In the genomic region with DNA sequence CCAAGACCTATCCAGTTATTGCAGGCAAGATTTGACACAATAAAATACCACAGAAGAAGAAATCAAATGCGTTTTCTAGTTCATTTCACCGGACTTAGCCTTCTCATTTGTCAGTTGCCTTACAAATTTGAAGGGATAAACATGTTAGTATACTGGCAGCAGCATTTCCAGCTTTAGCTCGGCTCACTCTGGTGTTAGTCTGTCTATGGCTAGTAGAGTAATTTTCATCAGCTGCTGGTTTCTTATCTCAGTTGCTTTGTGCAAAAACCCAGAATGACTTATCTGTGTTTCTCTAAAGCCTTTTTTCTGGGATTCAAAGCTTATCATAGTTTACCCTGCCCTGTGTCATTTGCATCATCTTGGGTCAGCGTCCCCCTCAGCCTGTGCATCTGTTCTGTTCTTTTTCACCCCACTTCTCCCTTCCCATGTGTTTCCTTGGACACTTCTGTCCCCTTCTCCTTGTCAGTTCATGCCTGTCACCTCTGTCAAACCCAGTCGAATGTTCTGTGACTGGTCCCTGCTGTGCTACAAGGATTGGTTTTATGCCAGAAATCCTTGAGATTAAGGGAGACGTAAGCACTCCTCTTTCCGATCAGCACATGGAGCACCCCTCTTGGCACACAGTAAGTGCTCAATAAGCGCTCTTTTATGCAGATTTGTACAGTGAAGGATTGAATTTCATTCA, we compare ENCODE assay signal across 7 cellular contexts. TPM values are rescaled to one million over a fixed set of nuclear protein-coding genes. Genes with fewer than 3 reads are reported as not detected.
"Had no signal": no experiment of that assay in that cellular context is flagged by ENCODE, and none has a peak within 500 bp of the region (broad histone marks: within the 10 kb centered on the region; RNA-seq: fewer than 3 reads in every experiment).

No MANE protein-coding gene starts in this region.

RNA-seq across cellular contexts. Expression of a gene that starts 23.4 kb away (rescaled TPM):
- total RNA-seq: activated CD4-positive, alpha-beta T cell treated with anti-CD3 and anti-CD28 coated beads, Interleukin-2, amount 10 ng/mL, durations not matched to agents 7 days and 5 days; activated CD8-positive, alpha-beta T cell treated with anti-CD3 and anti-CD28 coated beads, Interleukin-2, amount 10 ng/mL, durations not matched to agents 7 days and 5 days; activated naive CD8-positive, alpha-beta T cell treated with anti-CD3 and anti-CD28 coated beads, Interleukin-2, amount 10 ng/mL, durations not matched to agents 7 days and 5 days; activated T-helper 2 cell treated with anti-CD3 and anti-CD28 coated beads, Interferon-gamma antibody, Interleukin-2, Interleukin-4, amounts not matched to agents 10 μg/mL and 5 μg/mL and 100 μg/mL, durations not matched to agents 14 hours and 24 hours and 36 hours; bronchial epithelial cell; T-helper 17 cell; T-helper 2 cell treated with Interferon-gamma antibody and Interleukin-4, amounts not matched to agents 100 ng/mL and 5 ng/mL, for 36 hours had no signal
